ENCODE assay signal across 15 cellular contexts in genomic region chr5:154078305-154078704, GRCh38. TPM values are rescaled to one million over a fixed set of nuclear protein-coding genes. Genes with fewer than 3 reads are reported as not detected.
DNase-seq lines count a peak whose midpoint lies in the region; ATAC-seq and TF ChIP-seq lines count a peak whose summit lies in the region.
"Had no signal": no experiment of that assay in that cellular context is flagged by ENCODE, and none has a peak within 500 bp of the region (broad histone marks: within the 10 kb centered on the region; RNA-seq: fewer than 3 reads in every experiment).

No MANE protein-coding gene starts in this region.

- H3K4me1 ChIP-seq in NT2/D1 (ENCODE audit: insufficient read depth, insufficient read length) = no peaks in the 10 kb centered on the region
- H3K4me1 ChIP-seq: A549, Caco-2 had no signal

- H3K27me3 Mint-ChIP-seq in natural killer cell (ENCODE audit: low read depth in 2 of 2) (no peaks in the 10 kb centered on the region), HFFc6 (ENCODE audit: insufficient read depth) (peaks cover 11% of the 10 kb centered on the region)
- H3K27me3 Mint-ChIP-seq: effector memory CD8-positive, alpha-beta T cell had no signal

- no peak for TF ChIP-seq CTCF in neural cell (IDR thresholded peaks at IDR 0.05; ENCODE audit: poor library complexity, severe bottlenecking)
- TF ChIP-seq CTCF in natural killer cell (IDR thresholded peaks at IDR 0.05) = no peak
- no peak for TF ChIP-seq CTCF in HFFc6 (IDR thresholded peaks at IDR 0.05)

- DNase-seq in NCI-H2196 (lab: John Stamatoyannopoulos, UW; ENCODE audit: unreplicated experiment) (peak; percentile 39), NCI-H2196 treated with DMSO at 0.1 percent for 48 hours (lab: John Stamatoyannopoulos, UW; ENCODE audit: unreplicated experiment) (no peak), NCI-H1436 treated with DMSO at 0.1 percent for 48 hours (lab: John Stamatoyannopoulos, UW) (peak; percentile 83), NT2/D1 (ENCODE audit: low read depth, low spot score) (peak; percentile 33), natural killer cell (no peak), HFFc6 (no peak)
- DNase-seq: activated B cell treated with CpG ODN at 0.5 μM for 24 hours; activated gamma-delta T cell treated with Interleukin-2 at 50 U/mL for 16 hours; Caco-2; effector memory CD8-positive, alpha-beta T cell had no signal

- no peaks in the 10 kb centered on the region for H3K9me2 ChIP-seq in neural cell (ENCODE audit: insufficient read depth, low read length)

- ATAC-seq in natural killer cell (no peak), GM19324 (IDR thresholded peaks at IDR 0.05; ENCODE audit: low FRiP score, unreplicated experiment) (no peak)
- ATAC-seq: A549; effector memory CD8-positive, alpha-beta T cell had no signal

- no peak overlapping the region for H3K4me3 Mint-ChIP-seq in natural killer cell
- H3K4me3 Mint-ChIP-seq in HFFc6 = no peak overlapping the region
- H3K4me3 Mint-ChIP-seq: activated B cell treated with CpG ODN at 0.5 μM for 24 hours; effector memory CD8-positive, alpha-beta T cell; mesothelial cell of epicardium had no signal

- H3K9me3 Mint-ChIP-seq in natural killer cell (no peaks in the 10 kb centered on the region), HFFc6 (no peaks in the 10 kb centered on the region)
- H3K9me3 Mint-ChIP-seq: activated B cell treated with CpG ODN at 0.5 μM for 24 hours; effector memory CD8-positive, alpha-beta T cell; mesothelial cell of epicardium had no signal

- no peak overlapping the region for H2AFZ ChIP-seq in neural cell (ENCODE audit: low read depth, low read length)

- TF ChIP-seq EP300 in neural cell (conservative IDR thresholded peaks at IDR 0.05; ENCODE audit: poor library complexity, severe bottlenecking) = no peak

- no peaks in the 10 kb centered on the region for H4K20me1 ChIP-seq in neural cell (ENCODE audit: insufficient read depth)

- H3K27ac ChIP-seq in neural cell (ENCODE audit: low read length) = no peak overlapping the region
- H3K27ac ChIP-seq: A549, gastrocnemius medialis had no signal

- H3K79me2 ChIP-seq in neural cell (replicated peaks; ENCODE audit: insufficient read depth, low read length) = no peaks in the 10 kb centered on the region

- H3K4me3 ChIP-seq in NT2/D1 (ENCODE audit: insufficient read length, low read depth) (no peak overlapping the region), neural cell (ENCODE audit: low read length) (no peak overlapping the region)
- H3K4me3 ChIP-seq: A549, gastrocnemius medialis had no signal

- H3K9ac ChIP-seq in NT2/D1 (ENCODE audit: insufficient read length, low read depth) = no peak overlapping the region
- no peak overlapping the region for H3K9ac ChIP-seq in neural cell (ENCODE audit: low read length)

- H3K4me1 Mint-ChIP-seq in natural killer cell (peaks cover 7 to 19% of the 10 kb centered on the region in 2 donors), HFFc6 (ENCODE audit: low read depth) (peaks cover 14% of the 10 kb centered on the region; the same call in 1 of the 2 replicates)
- H3K4me1 Mint-ChIP-seq: activated B cell treated with CpG ODN at 0.5 μM for 24 hours had no signal

- H3K9me3 ChIP-seq in NT2/D1 (ENCODE audit: insufficient read depth, low read length) (no peaks in the 10 kb centered on the region), neural cell (ENCODE audit: low read length) (no peaks in the 10 kb centered on the region)
- H3K9me3 ChIP-seq: A549, Caco-2, gastrocnemius medialis had no signal

- no peak for TF ChIP-seq RAD21 in neural cell (conservative IDR thresholded peaks at IDR 0.05)

- H3K36me3 ChIP-seq in NT2/D1 (ENCODE audit: insufficient read depth, insufficient read length, low read length) (no peaks in the 10 kb centered on the region), neural cell (ENCODE audit: insufficient read depth, low read length) (no peaks in the 10 kb centered on the region)
- H3K36me3 ChIP-seq: gastrocnemius medialis had no signal

- no peak overlapping the region for H3K4me2 ChIP-seq in neural cell (ENCODE audit: low read length)
- H3K4me2 ChIP-seq: A549 had no signal

- no peaks in the 10 kb centered on the region for H3K27me3 ChIP-seq in NT2/D1 (ENCODE audit: insufficient read depth, insufficient read length)
- H3K27me3 ChIP-seq in neural cell (ENCODE audit: insufficient read depth, low read depth, low read length) = no peaks in the 10 kb centered on the region
- H3K27me3 ChIP-seq: gastrocnemius medialis had no signal

- no peaks in the 10 kb centered on the region for H3K36me3 Mint-ChIP-seq in natural killer cell
- H3K36me3 Mint-ChIP-seq in HFFc6 (ENCODE audit: low read depth) = no peaks in the 10 kb centered on the region
- H3K36me3 Mint-ChIP-seq: mesothelial cell of epicardium had no signal

- no peaks in the 10 kb centered on the region for H3F3A ChIP-seq in neural cell (ENCODE audit: insufficient read depth, low read length, poor library complexity, severe bottlenecking)

- intact Hi-C loops in natural killer cell (cut with micrococcal nuclease) = no loop called here

- H3K27ac Mint-ChIP-seq in natural killer cell (no peak overlapping the region), HFFc6 (no peak overlapping the region)
- H3K27ac Mint-ChIP-seq: activated B cell treated with CpG ODN at 0.5 μM for 24 hours; effector memory CD8-positive, alpha-beta T cell; mesothelial cell of epicardium had no signal

TF ChIP-seq in neural cell, 6 proteins besides CTCF, POLR2A, EP300 and RAD21:
- peak; percentile 11 for TF ChIP-seq MXI1 (conservative IDR thresholded peaks at IDR 0.05; ENCODE audit: poor library complexity, severe bottlenecking)
- TF ChIP-seq SMC3 (conservative IDR thresholded peaks at IDR 0.05; ENCODE audit: poor library complexity) = no peak
- peak; percentile 19 for TF ChIP-seq POLR2AphosphoS5 (IDR thresholded peaks at IDR 0.05)
- TF ChIP-seq TAF1 (IDR thresholded peaks at IDR 0.05; ENCODE audit: low read depth) = no peak

RNA-seq across cellular contexts. Expression of gene MFAP3, which starts 39.5 kb away (rescaled TPM):
- polyA plus RNA-seq in neural cell = 103 and 104 TPM in 2 replicates
- 304 and 323 TPM in 2 replicates for polyA minus RNA-seq in neural cell
- total RNA-seq in natural killer cell = 10 to 100 TPM; 20.4 to 24.8 (median 22.7) TPM
- total RNA-seq in HFFc6 (2021; fragmentation: NEBNext Ultra II Directional; extraction: Animal tissue kit (Norgen Biotek cat#: 25700)) = 10 to 100 TPM; 23.5 to 30.1 (median 27.3) TPM

RNA-seq across cellular contexts. Expression of gene FAM114A2, which starts 39.6 kb away (rescaled TPM):
- polyA plus RNA-seq in neural cell = 20.2 and 24.8 TPM in 2 replicates
- polyA minus RNA-seq in neural cell = 22.8 and 29.2 TPM in 2 replicates
- 10 to 100 TPM; 29.0 to 37.8 (median 29.4) TPM for total RNA-seq in natural killer cell
- total RNA-seq in HFFc6 (2021; fragmentation: NEBNext Ultra II Directional; extraction: Animal tissue kit (Norgen Biotek cat#: 25700)) = 10 to 100 TPM; 30.3 to 35.8 (median 34.6) TPM

Comparison
In these comparisons a context has a peak if more than half of its experiments do, and no peak if none do; other contexts are left out.
1. DNase-seq: peak in NCI-H2196 (single experiment), NCI-H1436 treated with DMSO at 0.1 percent for 48 hours (single experiment) and NT2/D1 (single experiment); none in NCI-H2196 treated with DMSO at 0.1 percent for 48 hours (single experiment), natural killer cell (single experiment) and HFFc6 (single experiment).